Comparison of ENCODE assay signal across 9 cellular contexts in the genomic region with DNA sequence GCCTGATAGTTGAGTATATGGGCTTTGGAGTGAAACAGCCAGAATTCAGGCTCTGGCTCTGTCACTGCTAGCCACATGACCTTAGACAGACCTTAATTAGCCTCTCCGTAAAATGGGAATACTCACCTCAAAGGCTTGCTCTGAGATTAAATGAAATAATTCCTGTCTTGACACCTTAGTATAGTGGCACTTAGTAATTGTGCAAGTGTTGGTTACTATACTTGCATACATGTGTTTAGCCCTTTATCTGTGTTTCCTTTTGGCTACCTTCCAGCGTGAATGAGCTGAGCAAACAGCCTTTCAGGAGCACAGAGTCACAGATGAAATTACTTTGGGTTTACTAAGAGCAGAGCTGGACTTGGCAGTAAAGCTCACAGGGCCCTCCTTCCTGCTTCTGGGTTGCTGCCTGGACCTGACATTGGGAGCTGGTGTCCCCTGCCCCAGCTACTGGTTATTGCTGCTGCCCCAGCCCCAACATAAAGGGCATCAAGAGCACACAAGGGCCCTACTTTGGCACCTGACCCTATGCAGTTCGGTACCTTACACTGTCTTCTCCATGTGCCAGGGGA. TPM values are rescaled to one million over a fixed set of nuclear protein-coding genes. Genes with fewer than 3 reads are reported as not detected.
A peak's percentile ranks its signal among the peaks of the same experiment; 100 is the strongest.
DNase-seq lines count a peak whose midpoint lies in the region; ATAC-seq and TF ChIP-seq lines count a peak whose summit lies in the region.
"Had no signal": no experiment of that assay in that cellular context is flagged by ENCODE, and none has a peak within 500 bp of the region (broad histone marks: within the 10 kb centered on the region; RNA-seq: fewer than 3 reads in every experiment).

No MANE protein-coding gene starts in this region.

- H3K27me3 ChIP-seq in RWPE2 (ENCODE audit: insufficient read depth, poor library complexity, severe bottlenecking): no peaks in the 10 kb centered on the region
- no peaks in the 10 kb centered on the region for H3K27me3 ChIP-seq in subcutaneous abdominal adipose tissue (ENCODE audit: control insufficient read depth in 5 of 5, insufficient read depth in 4 of 5, low read length in 5 of 5)

- H3K27ac ChIP-seq in RWPE2 (ENCODE audit: poor library complexity, severe bottlenecking) (no peak overlapping the region), subcutaneous abdominal adipose tissue (ENCODE audit: low read depth, low read length) (peak overlapping the region; percentile 14)

- H3K9me3 ChIP-seq in RWPE2 (ENCODE audit: severe bottlenecking): no peaks in the 10 kb centered on the region
- H3K9me3 ChIP-seq in subcutaneous abdominal adipose tissue (ENCODE audit: control insufficient read depth in 5 of 5, low read length in 5 of 5): no peaks in the 10 kb centered on the region

- peak overlapping the region in 2 of 5 donors; percentile 26 to 32 for H3K9ac ChIP-seq in subcutaneous abdominal adipose tissue (ENCODE audit: low read length in 5 of 5)

- TF ChIP-seq CTCF in RWPE2 (IDR thresholded peaks at IDR 0.05; ENCODE audit: poor library complexity, severe bottlenecking) (no peak), fibroblast of villous mesenchyme (IDR thresholded peaks at IDR 0.05; ENCODE audit: insufficient read depth, low read depth, low read length) (no peak)

- H3K36me3 ChIP-seq in RWPE2 (ENCODE audit: low read depth): peaks cover 3% of the 10 kb centered on the region; the same call in 1 of the 2 replicates
- H3K36me3 ChIP-seq in subcutaneous abdominal adipose tissue (ENCODE audit: control insufficient read depth in 5 of 5, insufficient read depth in 5 of 5, low read length in 5 of 5): peaks cover 3 to 8% (median 6%) of the 10 kb centered on the region in 5 donors

- H3K4me3 ChIP-seq in RWPE2 (ENCODE audit: severe bottlenecking) (no peak overlapping the region), fibroblast of villous mesenchyme (ENCODE audit: low read depth, low read length) (no peak overlapping the region), subcutaneous abdominal adipose tissue (ENCODE audit: low read depth in 1 of 5, low read length in 5 of 5) (no peak overlapping the region)

- peak; percentile 78 for ATAC-seq in RWPE2 (ENCODE audit: low read depth)
- ATAC-seq in GM19452 (IDR thresholded peaks at IDR 0.05; ENCODE audit: unreplicated experiment): no peak
- no peak for ATAC-seq in HG03097 (IDR thresholded peaks at IDR 0.05; ENCODE audit: low FRiP score, unreplicated experiment)
- ATAC-seq: HCT116 had no signal

- DNase-seq in HT1080 (ENCODE audit: low read depth) (peak; percentile 24), RWPE2 (ENCODE audit: low spot score) (no peak), fibroblast of villous mesenchyme (ENCODE audit: low read depth) (peak; percentile 71)
- DNase-seq in activated CD8-positive, alpha-beta memory T cell treated with anti-CD3 and anti-CD28 coated beads, Interleukin-2, amount 50 U/mL, for 48 hours: no peak
- DNase-seq: T-helper 2 cell had no signal

- H3K4me1 ChIP-seq in RWPE2 (ENCODE audit: insufficient read depth, poor library complexity, severe bottlenecking) (peaks cover 5% of the 10 kb centered on the region), subcutaneous abdominal adipose tissue (ENCODE audit: control insufficient read depth in 5 of 5, insufficient read depth in 5 of 5, low read length in 5 of 5) (peaks cover 2 to 45% (median 30%) of the 10 kb centered on the region in 5 donors)

RNA-seq across cellular contexts. Expression of a gene that starts 32.8 kb away (rescaled TPM):
- total RNA-seq in HT1080 (2014; rRNA removed; shearing (Covaris generic)): 99.0 and 125 TPM in 2 replicates
- 220 and 266 TPM in 2 replicates for polyA plus RNA-seq in HT1080 (2015; cell fraction: cytosol; rRNA removed)
- polyA plus RNA-seq in HT1080 (2015; cell fraction: nucleus; rRNA removed): 219 and 249 TPM in 2 replicates
- 131 and 167 TPM in 2 replicates for total RNA-seq in fibroblast of villous mesenchyme

Comparison
In these comparisons a context has a peak if more than half of its experiments do, and no peak if none do; other contexts are left out.
1. DNase-seq: peak in HT1080 (single experiment) and fibroblast of villous mesenchyme (single experiment); none in RWPE2 (single experiment) and activated CD8-positive, alpha-beta memory T cell treated with anti-CD3 and anti-CD28 coated beads, Interleukin-2, amount 50 U/mL, for 48 hours (single experiment).